ENCODE assay signal across 9 cellular contexts in the genomic region with DNA sequence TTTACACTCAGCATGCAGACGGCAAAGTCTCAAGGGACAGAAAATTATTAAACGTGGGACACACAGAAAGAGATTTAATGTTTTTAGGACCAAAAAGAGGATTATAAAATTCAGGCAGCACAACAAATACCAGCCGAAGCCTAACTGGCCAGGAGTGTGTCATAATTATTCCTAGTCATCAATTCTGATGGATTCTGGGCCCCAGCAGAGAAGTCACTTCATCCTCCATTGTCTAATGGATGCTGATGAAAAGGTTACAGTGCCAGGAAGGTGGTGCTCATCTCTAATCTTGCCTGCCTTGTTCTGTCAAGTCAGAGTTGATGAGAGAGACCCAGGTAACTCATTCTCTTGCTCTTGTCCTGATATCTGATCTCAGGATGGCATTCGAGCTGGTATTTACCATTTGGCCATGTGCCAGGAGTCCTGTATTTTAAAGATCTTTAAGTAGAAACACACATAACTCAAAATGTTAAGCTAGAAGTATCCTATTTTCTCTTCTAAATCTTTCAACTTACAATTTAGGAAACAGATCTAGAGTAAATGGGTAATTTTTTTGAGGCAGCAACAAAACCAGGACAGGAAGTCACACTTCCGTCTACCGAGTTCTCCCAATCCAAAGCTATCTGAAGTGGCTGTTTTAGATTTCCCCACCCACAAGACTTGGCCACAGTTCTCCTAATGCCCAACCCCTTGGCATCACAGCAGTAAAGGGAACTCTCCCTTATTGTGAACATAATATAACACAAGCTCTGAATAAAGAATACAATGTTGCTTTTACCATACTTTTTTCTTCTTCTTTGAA. TPM values are rescaled to one million over a fixed set of nuclear protein-coding genes. Genes with fewer than 3 reads are reported as not detected.
DNase-seq lines count a peak whose midpoint lies in the region; ATAC-seq and TF ChIP-seq lines count a peak whose summit lies in the region.
"Had no signal": no experiment of that assay in that cellular context is flagged by ENCODE, and none has a peak within 500 bp of the region (broad histone marks: within the 10 kb centered on the region; RNA-seq: fewer than 3 reads in every experiment).

No MANE protein-coding gene starts in this region.

- H3F3A ChIP-seq in Loucy (ENCODE audit: low read depth) = no peaks in the 10 kb centered on the region

- peak overlapping the region; percentile 26 for H3K4me3 Mint-ChIP-seq in natural killer cell treated with Interleukin-12 subunit alpha and Interleukin-12 subunit beta and Interleukin-15 and Interleukin-18, amount 100 ng/mL, for 72 hours

- H3K36me3 Mint-ChIP-seq in natural killer cell treated with Interleukin-12 subunit alpha and Interleukin-12 subunit beta and Interleukin-15 and Interleukin-18, amount 100 ng/mL, for 72 hours = no peaks in the 10 kb centered on the region

- peak; percentile 67 for ATAC-seq in GM18868 (IDR thresholded peaks at IDR 0.05; ENCODE audit: unreplicated experiment)
- ATAC-seq in natural killer cell treated with Interleukin-12 subunit alpha and Interleukin-12 subunit beta and Interleukin-15 and Interleukin-18, amount 100 ng/mL, for 72 hours = no peak
- no peak for ATAC-seq in GM21526 (IDR thresholded peaks at IDR 0.05; ENCODE audit: low FRiP score, unreplicated experiment)
- ATAC-seq in HG02885 (IDR thresholded peaks at IDR 0.05; ENCODE audit: poor library complexity, unreplicated experiment) = no peak

- H3K27me3 Mint-ChIP-seq in natural killer cell treated with Interleukin-12 subunit alpha and Interleukin-12 subunit beta and Interleukin-15 and Interleukin-18, amount 100 ng/mL, for 72 hours = no peaks in the 10 kb centered on the region

- peak overlapping the region; percentile 54 for H3K4me2 ChIP-seq in Loucy (ENCODE audit: low read depth, low read length, poor library complexity, severe bottlenecking)

- DNase-seq in adipocyte (ENCODE audit: low read depth) (peak; percentile 30), OCI-M2 (lab: John Stamatoyannopoulos, UW; ENCODE audit: unreplicated experiment) (no peak), T-helper 9 cell (no peak)
- no peak for DNase-seq in natural killer cell treated with Interleukin-12 subunit alpha and Interleukin-12 subunit beta and Interleukin-15 and Interleukin-18, amount 100 ng/mL, for 72 hours (ENCODE audit: low spot score)
- DNase-seq: stimulated activated CD4-positive, alpha-beta T cell treated with anti-CD3 and anti-CD28 coated beads, Interleukin-2, amount 100 ng/mL, for 48 hours had no signal

- H3K36me3 ChIP-seq in Loucy (ENCODE audit: insufficient read depth, low read length) (no peaks in the 10 kb centered on the region), adipocyte (ENCODE audit: control insufficient read depth, insufficient read depth, low read length, severe bottlenecking) (no peaks in the 10 kb centered on the region)

- no peak for TF ChIP-seq CTCF in Loucy (conservative IDR thresholded peaks at IDR 0.05; ENCODE audit: low read length)

- no peak overlapping the region for H3K9ac ChIP-seq in Loucy (ENCODE audit: low read depth, low read length, poor library complexity, severe bottlenecking)
- H3K9ac ChIP-seq in adipocyte (ENCODE audit: low read length) = no peak overlapping the region

- H3K27me3 ChIP-seq in Loucy (ENCODE audit: insufficient read depth, low read length, poor library complexity, severe bottlenecking) (no peaks in the 10 kb centered on the region), adipocyte (replicated peaks; ENCODE audit: control insufficient read depth, insufficient read depth, low read length) (no peaks in the 10 kb centered on the region)

- H3K4me1 ChIP-seq in Loucy (ENCODE audit: insufficient read depth, low read length, poor library complexity, severe bottlenecking) = peaks cover 17% of the 10 kb centered on the region
- H3K4me1 ChIP-seq in adipocyte (ENCODE audit: control insufficient read depth, insufficient read depth, low read length) = peaks cover 5% of the 10 kb centered on the region

- H3K9me3 ChIP-seq in Loucy (ENCODE audit: insufficient read depth, low read depth, low read length) = no peaks in the 10 kb centered on the region
- no peaks in the 10 kb centered on the region for H3K9me3 ChIP-seq in adipocyte (ENCODE audit: control insufficient read depth, low read length)

- peak overlapping the region; percentile 33 for H3K4me3 ChIP-seq in Loucy (ENCODE audit: low read length, poor library complexity, severe bottlenecking)
- H3K4me3 ChIP-seq in adipocyte (ENCODE audit: low read length) = no peak overlapping the region

- peak overlapping the region; percentile 30 to 49 for H3K27ac Mint-ChIP-seq in natural killer cell treated with Interleukin-12 subunit alpha and Interleukin-12 subunit beta and Interleukin-15 and Interleukin-18, amount 100 ng/mL, for 72 hours

- no peaks in the 10 kb centered on the region for H3K79me2 ChIP-seq in Loucy (ENCODE audit: insufficient read depth, low read length)

- no peaks in the 10 kb centered on the region for H4K20me1 ChIP-seq in Loucy (ENCODE audit: insufficient read depth, low read length, poor library complexity, severe bottlenecking)

- peaks cover 48 to 56% of the 10 kb centered on the region in 2 donors for H3K4me1 Mint-ChIP-seq in natural killer cell treated with Interleukin-12 subunit alpha and Interleukin-12 subunit beta and Interleukin-15 and Interleukin-18, amount 100 ng/mL, for 72 hours (ENCODE audit: low read depth in 2 of 2)

- peak overlapping the region; percentile 49 for H2AFZ ChIP-seq in Loucy (ENCODE audit: low read length)

- H3K9me2 ChIP-seq in Loucy (replicated peaks; ENCODE audit: low read depth, low read length) = no peaks in the 10 kb centered on the region

- no peaks in the 10 kb centered on the region for H3K9me3 Mint-ChIP-seq in natural killer cell treated with Interleukin-12 subunit alpha and Interleukin-12 subunit beta and Interleukin-15 and Interleukin-18, amount 100 ng/mL, for 72 hours

RNA-seq across cellular contexts. Expression of a gene that starts 50.0 kb away (rescaled TPM):
- 10 to 100 TPM; 11.1 to 26.9 TPM for total RNA-seq in natural killer cell treated with Interleukin-12 subunit alpha and Interleukin-12 subunit beta and Interleukin-15 and Interleukin-18, amount 100 ng/mL, for 72 hours

RNA-seq across cellular contexts. Expression of a gene that starts 50.1 kb away (rescaled TPM):
- 10 to 100 TPM; 21.8 to 23.3 TPM for total RNA-seq in natural killer cell treated with Interleukin-12 subunit alpha and Interleukin-12 subunit beta and Interleukin-15 and Interleukin-18, amount 100 ng/mL, for 72 hours
